20 cellular contexts compared by ENCODE assay signal in genomic region chr3:126051234-126051633, GRCh38. TPM values are rescaled to one million over a fixed set of nuclear protein-coding genes. Genes with fewer than 3 reads are reported as not detected.
DNase-seq lines count a peak whose midpoint lies in the region; ATAC-seq and TF ChIP-seq lines count a peak whose summit lies in the region.
"Had no signal": no experiment of that assay in that cellular context is flagged by ENCODE, and none has a peak within 500 bp of the region (broad histone marks: within the 10 kb centered on the region; RNA-seq: fewer than 3 reads in every experiment).

No MANE protein-coding gene starts in this region.

- DNase-seq in right atrium auricular region (ENCODE audit: low spot score) (peak; percentile 49), Right ventricle myocardium inferior (ENCODE audit: missing footprints) (no peak), coronary artery (ENCODE audit: low spot score) (peak; percentile 24), neuronal stem cell (ENCODE audit: low spot score) (no peak), pons (ENCODE audit: low spot score) (no peak)
- DNase-seq in NK-92 treated with Interleukin-12 subunit alpha and Interleukin-12 subunit beta, amount 100 ng/mL, for 24 hours (lab: John Stamatoyannopoulos, UW), result no peak
- DNase-seq: CD4-positive, CD25-positive, alpha-beta regulatory T cell; Kasumi-1; NCI-H1105; NCI-H1436 treated with DMSO at 0.1 percent for 48 hours; NCI-H1930; NCI-H446; NCI-H524 treated with DMSO at 0.1 percent for 48 hours; NCI-H774; PC-9; Right ventricle myocardium superior had no signal

- H3K9me3 ChIP-seq in right atrium auricular region (peaks cover 0 to 3% of the 10 kb centered on the region in 2 donors), neuronal stem cell (replicated peaks in 1 of 2; ENCODE audit: control insufficient read depth in 2 of 2, insufficient read depth in 1 of 2, low read depth in 1 of 2, low read length in 2 of 2) (no peaks in the 10 kb centered on the region)
- H3K9me3 ChIP-seq: BLaER1 had no signal

- no peak overlapping the region for H3K4me3 ChIP-seq in right atrium auricular region
- no peak overlapping the region for H3K4me3 ChIP-seq in coronary artery
- H3K4me3 ChIP-seq in neuronal stem cell (ENCODE audit: low read length in 2 of 2), result no peak overlapping the region
- H3K4me3 ChIP-seq: BLaER1, K562, PC-9 had no signal

- TF ChIP-seq CTCF in right atrium auricular region (IDR thresholded peaks at IDR 0.05) (no peak), coronary artery (IDR thresholded peaks at IDR 0.05) (no peak)

- no peak overlapping the region for H2AK5ac ChIP-seq in neuronal stem cell (ENCODE audit: low read depth, low read length)

- H3K27ac ChIP-seq in right atrium auricular region (no peak overlapping the region), coronary artery (no peak overlapping the region), neuronal stem cell (replicated peaks; ENCODE audit: low read length) (no peak overlapping the region)
- H3K27ac ChIP-seq: BLaER1, PC-9 had no signal

- no peak overlapping the region for H3K4ac ChIP-seq in neuronal stem cell (ENCODE audit: low read length)

- H3K4me2 ChIP-seq in neuronal stem cell (ENCODE audit: insufficient read depth, low read length, poor library complexity, severe bottlenecking), result no peak overlapping the region
- H3K4me2 ChIP-seq: BLaER1, PC-9 had no signal

- H3K36me3 ChIP-seq in right atrium auricular region (no peaks in the 10 kb centered on the region), neuronal stem cell (replicated peaks in 1 of 2; ENCODE audit: control insufficient read depth in 2 of 2, insufficient read depth in 2 of 2, low read length in 2 of 2) (peaks cover 0 to 7% of the 10 kb centered on the region in 2 donors)

- intact Hi-C loops in Right ventricle myocardium inferior (cut with DNase I), result no loop called here

- no CpG with 5 or more reads among the region's 8 CpGs for WGBS in neuronal stem cell (ENCODE audit: extremely low coverage in 2 of 2, insufficient read length in 2 of 2, insufficient replicate concordance in 1 of 2), 2 donors

- no peak overlapping the region for H4K91ac ChIP-seq in neuronal stem cell (ENCODE audit: low read depth, low read length, poor library complexity)

- no peak overlapping the region for H3K23ac ChIP-seq in neuronal stem cell (ENCODE audit: low read depth, low read length, poor library complexity)

- no peak overlapping the region for H3K9ac ChIP-seq in neuronal stem cell (ENCODE audit: low read depth, low read length, poor library complexity)
- H3K9ac ChIP-seq: BLaER1 had no signal

- H3K14ac ChIP-seq in neuronal stem cell (ENCODE audit: low read length), result peak overlapping the region; percentile 67

- no peak overlapping the region for H4K8ac ChIP-seq in neuronal stem cell (ENCODE audit: low read depth, low read length)

- H3K27me3 ChIP-seq in right atrium auricular region, result no peaks in the 10 kb centered on the region
- H3K27me3 ChIP-seq in neuronal stem cell (ENCODE audit: control insufficient read depth in 3 of 3, insufficient read depth in 3 of 3, low read depth in 1 of 3, low read length in 3 of 3), result no peaks in the 10 kb centered on the region
- H3K27me3 ChIP-seq: BLaER1 had no signal

- H2BK15ac ChIP-seq in neuronal stem cell (ENCODE audit: low read length), result no peak overlapping the region

- no peak overlapping the region for H3K18ac ChIP-seq in neuronal stem cell (ENCODE audit: low read length)

- H3K79me1 ChIP-seq in neuronal stem cell (ENCODE audit: low read depth, low read length), result peaks cover 1% of the 10 kb centered on the region

- ATAC-seq in Right ventricle myocardium inferior, result no peak
- ATAC-seq in SK-N-SH treated with all-trans-retinoic acid at 6 μM for 48 hours, result no peak
- no peak for ATAC-seq in GM18858 (IDR thresholded peaks at IDR 0.05; ENCODE audit: unreplicated experiment)
- ATAC-seq: K562 had no signal

- no peak overlapping the region for H2AFZ ChIP-seq in neuronal stem cell (ENCODE audit: low read length)
- H2AFZ ChIP-seq: PC-9 had no signal

- H2BK5ac ChIP-seq in neuronal stem cell (ENCODE audit: low read length), result no peak overlapping the region

- no peak overlapping the region for H2BK12ac ChIP-seq in neuronal stem cell (ENCODE audit: low read length)

- H3K4me1 ChIP-seq in right atrium auricular region (peaks cover 0 to 2% of the 10 kb centered on the region in 2 donors), neuronal stem cell (ENCODE audit: control insufficient read depth in 2 of 2, insufficient read depth in 1 of 2, low read depth in 1 of 2, low read length in 2 of 2) (no peaks in the 10 kb centered on the region)

- H2BK120ac ChIP-seq in neuronal stem cell (ENCODE audit: low read depth, low read length), result no peak overlapping the region

TF ChIP-seq in SK-N-SH treated with all-trans-retinoic acid at 6 μM for 48 hours, 23 proteins besides CTCF, POLR2A, EP300 and RAD21:
- TF ChIP-seq ISL1 (CRISPR knock-in tag; IDR thresholded peaks at IDR 0.05) (no peak), TSHZ2 (CRISPR knock-in tag; IDR thresholded peaks at IDR 0.05) (no peak), OSR1 (CRISPR knock-in tag; IDR thresholded peaks at IDR 0.05) (no peak), CSDC2 (CRISPR knock-in tag; IDR thresholded peaks at IDR 0.05) (no peak), POU6F1 (CRISPR knock-in tag; IDR thresholded peaks at IDR 0.05; ENCODE audit: borderline replicate concordance, low read depth) (no peak), ESRRG (CRISPR knock-in tag; IDR thresholded peaks at IDR 0.05) (no peak), ZC3H10 (CRISPR knock-in tag; IDR thresholded peaks at IDR 0.05) (no peak), PPARA (CRISPR knock-in tag; IDR thresholded peaks at IDR 0.05; ENCODE audit: borderline replicate concordance) (no peak), ARNTL (CRISPR knock-in tag; IDR thresholded peaks at IDR 0.05; ENCODE audit: borderline replicate concordance, low read depth) (no peak), ZFP3 (CRISPR knock-in tag; IDR thresholded peaks at IDR 0.05) (no peak), ZNF70 (CRISPR knock-in tag; IDR thresholded peaks at IDR 0.05) (no peak), CREB5 (CRISPR knock-in tag; IDR thresholded peaks at IDR 0.05; ENCODE audit: low read depth) (no peak), BACH2 (CRISPR knock-in tag; IDR thresholded peaks at IDR 0.05; ENCODE audit: borderline replicate concordance) (no peak), SNAI2 (CRISPR knock-in tag; IDR thresholded peaks at IDR 0.05) (no peak), ZNF565 (CRISPR knock-in tag; conservative IDR thresholded peaks at IDR 0.05; ENCODE audit: low read depth) (no peak), ZNF8 (CRISPR knock-in tag; IDR thresholded peaks at IDR 0.05) (no peak)
TF ChIP-seq in SK-N-SH treated with all-trans-retinoic acid at 6 μM for 48 hours: peak in this region for 0.

RNA-seq across cellular contexts. Expression of gene SLC41A3, which starts 32.7 kb away (rescaled TPM):
- total RNA-seq in right atrium auricular region (10 to 100 TPM; 34.1 to 39.6 TPM), Right ventricle myocardium inferior (36.2 TPM)
- 46.4 TPM for polyA plus RNA-seq in neuronal stem cell (2013, experiment 1 of 2)
- polyA plus RNA-seq in neuronal stem cell (2013, experiment 2 of 2), result 47.5 TPM

Comparison
In these comparisons a context has a peak if more than half of its experiments do, and no peak if none do; other contexts are left out.
1. DNase-seq: peak in right atrium auricular region (single experiment) and coronary artery (single experiment); none in Right ventricle myocardium inferior (single experiment), neuronal stem cell (single experiment), pons (single experiment) and NK-92 treated with Interleukin-12 subunit alpha and Interleukin-12 subunit beta, amount 100 ng/mL, for 24 hours (single experiment).